ENCODE assay signal across 8 cellular contexts in the genomic region with DNA sequence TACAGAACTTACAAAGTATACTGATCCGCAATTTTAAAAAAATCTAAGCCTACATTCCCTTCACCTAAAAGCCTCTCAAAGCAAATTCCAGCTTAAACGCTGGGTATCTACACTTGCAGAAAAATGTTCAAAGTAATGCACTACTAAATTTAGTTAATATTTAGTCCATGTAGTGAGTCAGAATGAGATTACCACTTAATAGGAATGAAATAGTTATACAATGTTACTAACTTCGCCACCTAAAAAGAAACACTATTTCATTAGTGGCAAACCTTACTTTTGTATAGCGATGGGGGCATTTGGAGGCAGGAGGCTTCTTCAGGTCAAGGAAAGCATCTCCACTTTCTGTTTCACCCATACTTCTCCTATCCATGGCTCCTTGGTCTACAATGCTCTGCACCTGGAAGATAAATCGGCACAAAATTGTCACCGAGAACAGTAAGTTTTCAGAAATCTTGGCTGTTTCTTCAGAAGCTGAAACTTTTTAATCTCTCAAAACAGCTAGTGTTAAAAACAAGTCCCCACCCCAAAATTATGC. TPM values are rescaled to one million over a fixed set of nuclear protein-coding genes. Genes with fewer than 3 reads are reported as not detected.
A peak's percentile ranks its signal among the peaks of the same experiment; 100 is the strongest.
DNase-seq lines count a peak whose midpoint lies in the region; ATAC-seq and TF ChIP-seq lines count a peak whose summit lies in the region.

No MANE protein-coding gene starts in this region.

- H3K4me2 ChIP-seq in BLaER1 = peak overlapping the region; percentile 88

- intact Hi-C loops in natural killer cell (cut with micrococcal nuclease) = no loop called here

- H3K27me3 ChIP-seq in BLaER1 = no peaks in the 10 kb centered on the region

- H3K27me3 Mint-ChIP-seq in central memory CD8-positive, alpha-beta T cell = no peaks in the 10 kb centered on the region
- no peaks in the 10 kb centered on the region for H3K27me3 Mint-ChIP-seq in natural killer cell (ENCODE audit: low read depth in 2 of 2)

- peaks cover 33% of the 10 kb centered on the region for H3K4me1 ChIP-seq in BLaER1

- peak overlapping the region; percentile 84 for H3K4me3 Mint-ChIP-seq in central memory CD8-positive, alpha-beta T cell
- H3K4me3 Mint-ChIP-seq in natural killer cell = peak overlapping the region; percentile 83

- H3K36me3 ChIP-seq in BLaER1 = peaks cover 49% of the 10 kb centered on the region

- H3K9me3 ChIP-seq in BLaER1 = no peaks in the 10 kb centered on the region

- H4K20me1 ChIP-seq in BLaER1 = peaks cover 46% of the 10 kb centered on the region

- H3K4me1 Mint-ChIP-seq in central memory CD8-positive, alpha-beta T cell = peaks cover 33% of the 10 kb centered on the region
- H3K4me1 Mint-ChIP-seq in natural killer cell = peaks cover 34 to 37% of the 10 kb centered on the region in 2 donors

- peak overlapping the region; percentile 98; the same call in 1 of the 2 replicates for H3K27ac ChIP-seq in BLaER1

- ATAC-seq in central memory CD8-positive, alpha-beta T cell (replicated peaks; ENCODE audit: extremely low read depth, poor library complexity, severe bottlenecking) = no peak
- ATAC-seq in natural killer cell = no peak
- no peak for ATAC-seq in activated CD4-positive, CD25-positive, alpha-beta regulatory T cell treated with anti-CD3 and anti-CD28 coated beads, Interleukin-2, amount 50 U/mL, for 24 hours

- H3K27ac Mint-ChIP-seq in central memory CD8-positive, alpha-beta T cell (ENCODE audit: low read depth) = peak overlapping the region; percentile 72
- H3K27ac Mint-ChIP-seq in natural killer cell = peak overlapping the region; percentile 81 to 97

- no peaks in the 10 kb centered on the region for H3K9me3 Mint-ChIP-seq in central memory CD8-positive, alpha-beta T cell
- H3K9me3 Mint-ChIP-seq in natural killer cell = no peaks in the 10 kb centered on the region

- DNase-seq in Jurkat, Clone E6-1 (ENCODE audit: low read depth, low spot score) = no peak
- DNase-seq in central memory CD8-positive, alpha-beta T cell (ENCODE audit: low spot score in 2 of 2) = no peak
- DNase-seq in natural killer cell (no peak), NCI-H2081 (lab: John Stamatoyannopoulos, UW) (no peak), NCI-H1105 (lab: John Stamatoyannopoulos, UW) (no peak), ecto neural progenitor cell (ENCODE audit: low spot score) (no peak)

- peaks cover 37% of the 10 kb centered on the region for H3K36me3 Mint-ChIP-seq in central memory CD8-positive, alpha-beta T cell (ENCODE audit: insufficient read depth)
- no peaks in the 10 kb centered on the region for H3K36me3 Mint-ChIP-seq in natural killer cell

- H3K4me3 ChIP-seq in BLaER1 = peak overlapping the region; percentile 97
- peak overlapping the region; percentile 97 for H3K4me3 ChIP-seq in Jurkat, Clone E6-1 (ENCODE audit: low read length)

- peak overlapping the region; percentile 93 for H3K9ac ChIP-seq in BLaER1

- no peak for TF ChIP-seq CTCF in natural killer cell (IDR thresholded peaks at IDR 0.05)

RNA-seq across cellular contexts. Expression of gene EIF4ENIF1, which starts 1.2 kb away (rescaled TPM):
- 28.6 TPM for polyA plus RNA-seq in Jurkat, Clone E6-1 (2012; ENCODE audit: insufficient read depth, insufficient read length)
- 10 to 100 TPM; 31.1 to 41.7 (median 41.2) TPM for total RNA-seq in natural killer cell

RNA-seq across cellular contexts. Expression of gene SFI1, which starts 7.9 kb away (rescaled TPM):
- polyA plus RNA-seq in Jurkat, Clone E6-1 (2012; ENCODE audit: insufficient read depth, insufficient read length) = 69.5 TPM
- total RNA-seq in natural killer cell = 100 to 1,000 TPM; 208 to 225 (median 217) TPM
